19 cellular contexts compared by ENCODE assay signal in the genomic region with DNA sequence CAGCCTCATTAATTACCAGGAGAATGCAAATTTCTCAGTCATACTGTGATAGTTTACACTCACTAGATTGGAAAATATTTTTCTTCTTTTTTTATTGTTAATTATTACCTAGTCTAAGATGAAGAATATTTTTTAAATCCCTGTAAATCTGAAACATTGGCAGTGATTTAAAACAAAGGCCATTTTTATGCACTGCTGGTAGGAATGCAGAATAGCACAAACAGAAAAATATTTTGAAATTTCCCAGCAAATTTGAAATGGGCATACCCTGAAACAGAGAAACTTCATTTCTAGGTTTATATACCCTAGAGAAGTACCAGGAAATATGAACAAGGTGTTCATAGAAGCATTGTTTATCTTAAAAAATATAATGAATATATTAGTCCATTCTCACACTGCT. TPM values are rescaled to one million over a fixed set of nuclear protein-coding genes. Genes with fewer than 3 reads are reported as not detected.
"Had no signal": no experiment of that assay in that cellular context is flagged by ENCODE, and none has a peak within 500 bp of the region (broad histone marks: within the 10 kb centered on the region; RNA-seq: fewer than 3 reads in every experiment).

No MANE protein-coding gene starts in this region.

- DNase-seq: activated B cell treated with CpG ODN at 0.5 μM for 24 hours; activated CD4-positive, alpha-beta T cell treated with anti-CD3 and anti-CD28 coated beads for 48 hours; activated CD8-positive, alpha-beta memory T cell treated with anti-CD3 and anti-CD28 coated beads, Interleukin-2, amount 50 U/mL, for 4 hours; activated CD8-positive, alpha-beta T cell treated with anti-CD3 and anti-CD28 coated beads for 36 hours; activated gamma-delta T cell treated with Interleukin-2 at 50 U/mL for 16 hours; activated T-cell treated with anti-CD3 and anti-CD28 coated beads, Interleukin-2, amount 50 U/mL, for 48 hours; amniotic stem cell; naive B cell; pancreas; stimulated activated CD4-positive, alpha-beta T cell treated with anti-CD3 and anti-CD28 coated beads, Interleukin-12 subunit alpha, Interleukin-12 subunit beta, amount 100 ng/mL, for 4 hours; stimulated activated CD4-positive, alpha-beta T cell treated with anti-CD3 and anti-CD28 coated beads, Interleukin-2, amount 100 ng/mL, for 24 hours; T-helper 2 cell had no signal

- H3K27ac ChIP-seq: esophagus muscularis mucosa, pancreas had no signal

- H3K9me3 ChIP-seq: pancreas had no signal

- H3K27me3 ChIP-seq: esophagus muscularis mucosa, pancreas had no signal

- H3K4me1 Mint-ChIP-seq: activated B cell treated with CpG ODN at 0.5 μM for 24 hours; naive B cell; stimulated activated effector memory CD8-positive, alpha-beta T cell treated with anti-CD3 and anti-CD28 coated beads, Interleukin-12 subunit alpha, Interleukin-12 subunit beta, amount 100 ng/mL, for 72 hours had no signal

- H3K9me3 Mint-ChIP-seq: stimulated activated effector memory CD8-positive, alpha-beta T cell treated with anti-CD3 and anti-CD28 coated beads, Interleukin-12 subunit alpha, Interleukin-12 subunit beta, amount 100 ng/mL, for 72 hours had no signal

- H3K4me3 ChIP-seq: esophagus muscularis mucosa, lung, pancreas had no signal

- H3K27ac Mint-ChIP-seq: activated B cell treated with CpG ODN at 0.5 μM for 24 hours; activated CD8-positive, alpha-beta T cell treated with anti-CD3 and anti-CD28 coated beads for 36 hours; activated naive CD8-positive, alpha-beta T cell; naive B cell; stimulated activated effector memory CD8-positive, alpha-beta T cell treated with anti-CD3 and anti-CD28 coated beads, Interleukin-12 subunit alpha, Interleukin-12 subunit beta, amount 100 ng/mL, for 72 hours had no signal

- H3K4me1 ChIP-seq: esophagus muscularis mucosa, pancreas had no signal

- H3K4me3 Mint-ChIP-seq: activated B cell treated with CpG ODN at 0.5 μM for 24 hours; activated CD8-positive, alpha-beta T cell treated with anti-CD3 and anti-CD28 coated beads for 36 hours; activated naive CD8-positive, alpha-beta T cell; naive B cell; stimulated activated effector memory CD8-positive, alpha-beta T cell treated with anti-CD3 and anti-CD28 coated beads, Interleukin-12 subunit alpha, Interleukin-12 subunit beta, amount 100 ng/mL, for 72 hours had no signal

- ATAC-seq: activated CD8-positive, alpha-beta T cell treated with anti-CD3 and anti-CD28 coated beads for 36 hours; pancreas; stimulated activated effector memory CD8-positive, alpha-beta T cell treated with anti-CD3 and anti-CD28 coated beads, Interleukin-12 subunit alpha, Interleukin-12 subunit beta, amount 100 ng/mL, for 72 hours had no signal

- H3K36me3 ChIP-seq: esophagus muscularis mucosa, pancreas had no signal

- H3K27me3 Mint-ChIP-seq: activated CD8-positive, alpha-beta T cell treated with anti-CD3 and anti-CD28 coated beads for 36 hours had no signal

- H3K36me3 Mint-ChIP-seq: naive B cell; stimulated activated effector memory CD8-positive, alpha-beta T cell treated with anti-CD3 and anti-CD28 coated beads, Interleukin-12 subunit alpha, Interleukin-12 subunit beta, amount 100 ng/mL, for 72 hours had no signal

RNA-seq across cellular contexts. Expression of a gene that starts 31.0 kb away (rescaled TPM):
- total RNA-seq: activated B cell treated with CpG ODN at 0.5 μM for 24 hours; activated CD8-positive, alpha-beta T cell treated with anti-CD3 and anti-CD28 coated beads for 36 hours; cerebellum; dermis microvascular lymphatic vessel endothelial cell; esophagus muscularis mucosa; lung; mononuclear cell; pancreas had no signal
- polyA plus RNA-seq: lung, pancreas had no signal
